ENCODE assay signal across 29 cellular contexts in genomic region chrX:148426467-148426866, GRCh38.
"Had no signal": no experiment of that assay in that cellular context is flagged by ENCODE, and none has a peak within 500 bp of the region (broad histone marks: within the 10 kb centered on the region; RNA-seq: fewer than 3 reads in every experiment).

No MANE protein-coding gene starts in this region.

- H3K27me3 Mint-ChIP-seq: activated CD4-positive, alpha-beta memory T cell treated with anti-CD3 and anti-CD28 coated beads for 36 hours; activated naive CD4-positive, alpha-beta T cell treated with anti-CD3 and anti-CD28 coated beads, Interleukin-2, amount 10 ng/mL, durations not matched to agents 7 days and 5 days; activated naive CD8-positive, alpha-beta T cell treated with anti-CD3 and anti-CD28 coated beads, Interleukin-2, amount 10 ng/mL, durations not matched to agents 7 days and 5 days; progenitor cell of endocrine pancreas had no signal

- H3K9me3 ChIP-seq: neutrophil, right lobe of liver, thoracic aorta, vagina had no signal

- H3K36me3 ChIP-seq: neutrophil, right lobe of liver, thoracic aorta, vagina had no signal

- H3K4me3 ChIP-seq: right lobe of liver, thoracic aorta, vagina had no signal

- H3K9me3 Mint-ChIP-seq: activated CD4-positive, alpha-beta memory T cell treated with anti-CD3 and anti-CD28 coated beads for 36 hours; activated naive CD4-positive, alpha-beta T cell treated with anti-CD3 and anti-CD28 coated beads, Interleukin-2, amount 10 ng/mL, durations not matched to agents 7 days and 5 days; immature natural killer cell had no signal

- H3K4me3 Mint-ChIP-seq: activated CD4-positive, alpha-beta memory T cell treated with anti-CD3 and anti-CD28 coated beads for 36 hours; activated naive CD4-positive, alpha-beta T cell treated with anti-CD3 and anti-CD28 coated beads, Interleukin-2, amount 10 ng/mL, durations not matched to agents 7 days and 5 days; activated naive CD8-positive, alpha-beta T cell treated with anti-CD3 and anti-CD28 coated beads, Interleukin-2, amount 10 ng/mL, durations not matched to agents 7 days and 5 days; endodermal cell; immature natural killer cell; nephron had no signal

- H3K4me1 Mint-ChIP-seq: activated naive CD4-positive, alpha-beta T cell treated with anti-CD3 and anti-CD28 coated beads, Interleukin-2, amount 10 ng/mL, durations not matched to agents 7 days and 5 days; activated naive CD8-positive, alpha-beta T cell treated with anti-CD3 and anti-CD28 coated beads, Interleukin-2, amount 10 ng/mL, durations not matched to agents 7 days and 5 days; immature natural killer cell; nephron had no signal

- H3K27ac Mint-ChIP-seq: activated CD4-positive, alpha-beta memory T cell treated with anti-CD3 and anti-CD28 coated beads for 36 hours; activated naive CD4-positive, alpha-beta T cell treated with anti-CD3 and anti-CD28 coated beads, Interleukin-2, amount 10 ng/mL, durations not matched to agents 7 days and 5 days; activated naive CD8-positive, alpha-beta T cell treated with anti-CD3 and anti-CD28 coated beads, Interleukin-2, amount 10 ng/mL, durations not matched to agents 7 days and 5 days; endodermal cell; immature natural killer cell; nephron; progenitor cell of endocrine pancreas had no signal

- H3K27me3 ChIP-seq: neutrophil, right lobe of liver, vagina had no signal

- DNase-seq: activated CD4-positive, alpha-beta memory T cell treated with anti-CD3 and anti-CD28 coated beads for 36 hours; activated CD4-positive, alpha-beta T cell treated with anti-CD3 and anti-CD28 coated beads for 48 hours; activated CD8-positive, alpha-beta memory T cell treated with anti-CD3 and anti-CD28 coated beads, Interleukin-2, amount 50 U/mL, for 4 hours; activated gamma-delta T cell; activated naive CD4-positive, alpha-beta T cell treated with anti-CD3 and anti-CD28 coated beads, Interleukin-2, amount 10 ng/mL, durations not matched to agents 7 days and 5 days; activated naive CD8-positive, alpha-beta T cell treated with anti-CD3 and anti-CD28 coated beads, Interleukin-2, amount 10 ng/mL, durations not matched to agents 7 days and 5 days; activated T-cell treated with anti-CD3 and anti-CD28 coated beads, Interleukin-2, amount 50 U/mL, for 1 hour; amniotic stem cell; caudate nucleus; cortex of kidney; endodermal cell; foreskin fibroblast; head of caudate nucleus; hippocampal formation; immature natural killer cell; kidney; left colon; mammary epithelial cell; right lobe of liver; stimulated activated CD4-positive, alpha-beta T cell treated with anti-CD3 and anti-CD28 coated beads, Interleukin-2, amount 100 ng/mL, for 48 hours; stimulated activated naive CD4-positive, alpha-beta T cell treated with Interleukin-2 at 50 U/mL for 16 hours; trophoblast cell had no signal

- H3K4me1 ChIP-seq: right lobe of liver, vagina had no signal

- ATAC-seq: activated CD4-positive, CD25-positive, alpha-beta regulatory T cell treated with anti-CD3 and anti-CD28 coated beads, Interleukin-2, amount 50 U/mL, for 24 hours; esophagus mucosa; left colon; right lobe of liver had no signal

- H3K36me3 Mint-ChIP-seq: activated CD4-positive, alpha-beta memory T cell treated with anti-CD3 and anti-CD28 coated beads for 36 hours; activated naive CD4-positive, alpha-beta T cell treated with anti-CD3 and anti-CD28 coated beads, Interleukin-2, amount 10 ng/mL, durations not matched to agents 7 days and 5 days; immature natural killer cell had no signal
